Comparison of ENCODE assay signal across 8 cellular contexts in the genomic region with DNA sequence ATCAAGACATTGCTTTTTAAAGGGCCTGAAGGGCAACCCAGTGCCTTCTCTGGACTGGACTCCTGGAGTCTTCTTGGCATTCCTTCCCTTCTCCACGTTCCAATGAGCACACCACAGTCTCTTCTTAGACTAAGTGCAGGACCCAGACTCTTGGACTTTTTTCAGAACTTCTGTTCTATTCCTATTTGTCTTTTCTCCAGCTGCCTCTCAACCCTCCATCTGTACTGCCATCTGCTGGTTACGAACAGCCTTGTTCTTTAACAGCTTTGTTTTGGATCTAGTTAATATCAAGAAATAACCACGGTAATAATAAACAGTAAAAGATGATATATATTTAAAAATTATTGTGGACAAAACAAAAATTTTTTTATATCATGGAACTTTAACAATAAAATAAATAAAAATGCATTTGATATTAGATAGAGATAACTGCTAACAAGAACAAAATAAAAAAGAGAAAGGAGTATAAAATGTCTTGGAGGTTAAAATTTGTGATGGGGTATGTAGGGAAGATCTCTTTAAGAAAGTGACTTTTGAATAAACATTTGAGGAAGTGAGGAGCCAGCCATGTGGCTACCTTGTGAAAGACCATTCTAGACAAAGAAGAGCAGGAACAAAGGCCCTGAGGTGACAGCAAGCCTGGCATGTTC.
DNase-seq lines count a peak whose midpoint lies in the region; ATAC-seq, FAIRE-seq and TF ChIP-seq lines count a peak whose summit lies in the region.

No MANE protein-coding gene starts in this region.

- H2AFZ ChIP-seq in fibroblast of lung (ENCODE audit: low read length) (no peak overlapping the region), trophoblast cell (ENCODE audit: insufficient read depth, low read length, poor library complexity) (peak overlapping the region; percentile 54)

- H3K36me3 ChIP-seq in fibroblast of lung (ENCODE audit: control insufficient read depth, insufficient read depth, low read length) (no peaks in the 10 kb centered on the region), trophoblast cell (ENCODE audit: control insufficient read depth in 1 of 2, insufficient read depth in 2 of 2, low read length in 2 of 2) (no peaks in the 10 kb centered on the region)

- no peak overlapping the region for H3K23ac ChIP-seq in trophoblast cell (ENCODE audit: low read length)

- no peak overlapping the region for H3K14ac ChIP-seq in trophoblast cell (ENCODE audit: low read length)

- H4K20me1 ChIP-seq in fibroblast of lung (ENCODE audit: control insufficient read depth, extremely low read depth, insufficient read depth, low read length): no peaks in the 10 kb centered on the region

- H3K27me3 ChIP-seq in fibroblast of lung (ENCODE audit: control insufficient read depth, insufficient read depth, low read length) (no peaks in the 10 kb centered on the region), trophoblast cell (ENCODE audit: insufficient read depth, low read length) (no peaks in the 10 kb centered on the region)

- no peaks in the 10 kb centered on the region for H3K79me1 ChIP-seq in trophoblast cell (ENCODE audit: low read length)

- no peak overlapping the region for H2BK12ac ChIP-seq in trophoblast cell (ENCODE audit: low read length)

- no peak overlapping the region for H4K12ac ChIP-seq in trophoblast cell (ENCODE audit: low read depth, low read length)

- TF ChIP-seq CTCF in D721Med (IDR thresholded peaks at IDR 0.05; ENCODE audit: insufficient read depth, missing control alignments): peak; percentile 80
- peak; percentile 73 for TF ChIP-seq CTCF in RWPE1 (conservative IDR thresholded peaks at IDR 0.05; ENCODE audit: low read depth)
- peak; percentile 68 to 70 for TF ChIP-seq CTCF in fibroblast of lung (conservative IDR thresholded peaks at IDR 0.05 in 1 of 2, IDR thresholded peaks at IDR 0.05 in 1 of 2; ENCODE audit: low read depth in 1 of 2, low read length in 2 of 2)

- POLR2A ChIA-PET in RWPE1 (lab: Yijun Ruan, JAX; ENCODE audit: low non-redundant PET): no interaction called here

- H3K9ac ChIP-seq in fibroblast of lung (ENCODE audit: insufficient read depth, low read length): no peak overlapping the region
- no peak overlapping the region for H3K9ac ChIP-seq in trophoblast cell (ENCODE audit: low read length)

- no CpG with 5 or more reads among the region's 3 CpGs for WGBS in trophoblast cell (ENCODE audit: extremely low coverage, insufficient coverage, insufficient read length)

- no peak for DNase-seq in D721Med (ENCODE audit: insufficient read length, low spot score)
- peak; percentile 21 for DNase-seq in HK-2 (ENCODE audit: unreplicated experiment)
- DNase-seq in RWPE1 (ENCODE audit: low spot score): peak; percentile 35
- peak; percentile 43 to 81 for DNase-seq in fibroblast of lung (ENCODE audit: low read depth in 2 of 2)
- peak; percentile 50 to 78 for DNase-seq in trophoblast cell

- H3K4me3 ChIP-seq in fibroblast of lung (replicated peaks in 1 of 4; ENCODE audit: control extremely low read depth in 1 of 4, insufficient read depth in 1 of 4, low read depth in 3 of 4, low read length in 4 of 4) (no peak overlapping the region), trophoblast cell (ENCODE audit: low read depth, low read length) (no peak overlapping the region)

- CTCF ChIA-PET in RWPE1 (lab: Yijun Ruan, JAX): interaction anchor here (0.6 to 2.0 kb wide), 18 partner anchors 8 to 1083 kb away, joined by 3 to 10 read pairs (median 4); no protein-coding TSS in a partner anchor

- H3K79me2 ChIP-seq in fibroblast of lung (ENCODE audit: control insufficient read depth, insufficient read depth, low read length) (no peaks in the 10 kb centered on the region), trophoblast cell (ENCODE audit: control insufficient read depth, insufficient read depth, low read length, poor library complexity) (no peaks in the 10 kb centered on the region)

- ATAC-seq in GM19395 (IDR thresholded peaks at IDR 0.05; ENCODE audit: unreplicated experiment): no peak
- ATAC-seq in HG02571 (IDR thresholded peaks at IDR 0.05; ENCODE audit: unreplicated experiment): no peak
- ATAC-seq in GM21367 (IDR thresholded peaks at IDR 0.05; ENCODE audit: unreplicated experiment): no peak

- H3K4me2 ChIP-seq in fibroblast of lung (ENCODE audit: extremely low read depth, insufficient read depth, low read length) (no peak overlapping the region), trophoblast cell (ENCODE audit: low read length) (no peak overlapping the region)

- FAIRE-seq in D721Med (lab: Jason Lieb, UNC): no peak

- no peak overlapping the region for H4K8ac ChIP-seq in trophoblast cell (ENCODE audit: low read depth, low read length)

- no peak overlapping the region for H4K91ac ChIP-seq in trophoblast cell (ENCODE audit: low read depth, low read length)

- H3K9me3 ChIP-seq in fibroblast of lung (ENCODE audit: control insufficient read depth, insufficient read depth, low read depth, low read length): no peaks in the 10 kb centered on the region
- H3K9me3 ChIP-seq in trophoblast cell (ENCODE audit: insufficient read depth, low read depth, low read length): no peaks in the 10 kb centered on the region

- no peaks in the 10 kb centered on the region for H3K4me1 ChIP-seq in fibroblast of lung (ENCODE audit: control insufficient read depth, extremely low read depth, insufficient read depth, low read length)
- no peaks in the 10 kb centered on the region for H3K4me1 ChIP-seq in trophoblast cell (ENCODE audit: control insufficient read depth in 1 of 2, insufficient read depth in 2 of 2, low read length in 2 of 2)

- H3K4ac ChIP-seq in trophoblast cell (ENCODE audit: low read depth, low read length): no peak overlapping the region

- no peak overlapping the region for H2AK5ac ChIP-seq in trophoblast cell (ENCODE audit: low read length)

- no peak overlapping the region for H2BK120ac ChIP-seq in trophoblast cell (ENCODE audit: insufficient read depth, low read length, poor library complexity)

- H3K27ac ChIP-seq in RWPE1 (no peak overlapping the region), fibroblast of lung (ENCODE audit: insufficient read depth, low read length) (no peak overlapping the region), trophoblast cell (ENCODE audit: low read depth, low read length) (no peak overlapping the region)

- no peak overlapping the region for H3K18ac ChIP-seq in trophoblast cell (ENCODE audit: low read length)

- H2BK5ac ChIP-seq in trophoblast cell (ENCODE audit: low read depth, low read length, poor library complexity): no peak overlapping the region
